ENCODE assay signal across 16 cellular contexts in the genomic region with DNA sequence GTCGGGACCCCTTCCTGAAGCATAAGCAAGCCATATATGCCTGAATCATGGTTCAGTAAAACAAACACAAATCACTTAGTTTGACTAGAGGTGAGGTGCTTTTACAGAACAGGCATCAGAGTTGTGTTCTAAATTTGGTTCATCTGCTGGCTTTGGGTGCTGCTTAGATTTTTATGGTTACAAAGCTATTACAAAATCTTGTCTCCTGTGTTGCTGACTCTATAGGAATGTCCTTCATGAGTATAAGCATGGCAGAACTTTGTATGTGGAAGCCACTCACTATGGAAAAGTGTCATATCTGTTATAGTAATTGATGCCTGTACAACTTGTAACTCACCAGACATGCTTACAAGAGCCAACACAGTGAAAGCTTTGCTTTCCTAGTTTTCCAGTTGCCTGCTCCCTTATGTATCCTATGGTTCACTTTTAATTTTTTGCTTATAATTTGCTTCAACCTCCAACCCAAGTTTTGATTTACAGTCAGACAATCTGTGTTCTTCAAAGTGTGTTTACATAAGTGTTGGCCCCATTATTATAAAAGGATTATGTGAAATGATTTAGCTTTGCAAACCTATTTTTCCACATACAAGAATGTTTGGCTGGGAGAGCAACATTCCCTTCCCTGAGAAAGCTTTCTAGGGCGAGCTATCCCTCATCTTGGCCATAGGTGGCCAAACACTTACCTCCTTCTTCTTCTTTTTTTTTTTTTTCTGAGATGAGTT.
"Had no signal": no experiment of that assay in that cellular context is flagged by ENCODE, and none has a peak within 500 bp of the region (broad histone marks: within the 10 kb centered on the region; RNA-seq: fewer than 3 reads in every experiment).

No MANE protein-coding gene starts in this region.

- H3K27me3 ChIP-seq: ascending aorta, suprapubic skin, upper lobe of right lung had no signal

- H3K36me3 ChIP-seq: ascending aorta, suprapubic skin, WERI-Rb-1 had no signal

- H3K9me3 ChIP-seq: ascending aorta, suprapubic skin, upper lobe of right lung had no signal

- H3K27ac ChIP-seq: ascending aorta, suprapubic skin, upper lobe of right lung, WERI-Rb-1 had no signal

- DNase-seq: activated CD4-positive, alpha-beta T cell treated with anti-CD3 and anti-CD28 coated beads for 1 hour; activated effector memory CD4-positive, alpha-beta T cell treated with anti-CD3 and anti-CD28 coated beads, Interleukin-2, amount 50 U/mL, for 16 hours; activated naive CD4-positive, alpha-beta T cell treated with anti-CD3 and anti-CD28 coated beads, Interleukin-2, amount 50 U/mL, for 16 hours; activated T-cell treated with anti-CD3 and anti-CD28 coated beads, Interleukin-2, amount 50 U/mL, for 72 hours; cortex of kidney; hippocampal formation; left colon; midbrain; stimulated activated CD4-positive, alpha-beta T cell treated with anti-CD3 and anti-CD28 coated beads, Interleukin-2, amount 100 ng/mL, for 24 hours; SW 1271; upper lobe of right lung; WERI-Rb-1 had no signal

- ATAC-seq: activated T-cell treated with anti-CD3 and anti-CD28 coated beads, Interleukin-2, amount 50 U/mL, for 72 hours; left colon; sciatic nerve; upper lobe of right lung had no signal

- H3K4me3 ChIP-seq: ascending aorta, lung, suprapubic skin, upper lobe of right lung had no signal
